In the genomic region with DNA sequence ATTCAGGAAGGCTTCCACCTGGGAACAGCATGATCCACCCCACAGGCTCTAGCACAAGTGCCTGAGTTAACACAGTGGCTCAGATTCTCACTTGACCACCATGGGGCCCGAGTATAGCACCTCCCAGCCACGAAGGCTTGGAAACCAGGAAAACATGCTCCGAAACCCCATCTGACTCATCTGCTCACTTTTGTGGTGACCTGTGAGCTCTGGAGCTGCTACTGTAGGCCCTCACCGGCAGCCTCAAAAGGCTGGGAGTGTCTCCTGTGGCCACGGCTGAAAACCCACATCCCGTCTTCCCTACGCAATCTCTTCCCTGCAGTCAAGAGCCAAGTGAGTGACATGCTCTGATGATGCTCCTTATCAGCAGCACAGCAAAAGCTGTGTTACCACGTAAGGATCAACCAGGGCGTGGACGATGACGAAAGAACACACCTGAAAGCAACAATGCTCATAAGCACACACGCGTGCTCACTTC, we compare ENCODE assay signal across 8 cellular contexts.
DNase-seq lines count a peak whose midpoint lies in the region; ATAC-seq and TF ChIP-seq lines count a peak whose summit lies in the region.

No MANE protein-coding gene starts in this region.

- peaks cover 0 to 2% (median 0%) of the 10 kb centered on the region in 7 donors for H3K9me3 Mint-ChIP-seq in CD14-positive monocyte

- no peaks in the 10 kb centered on the region for H3K36me3 ChIP-seq in fibroblast of lung (ENCODE audit: control insufficient read depth, insufficient read depth, low read length)

- no peak overlapping the region for H3K4me3 ChIP-seq in fibroblast of lung (replicated peaks in 1 of 4; ENCODE audit: control extremely low read depth in 1 of 4, insufficient read depth in 1 of 4, low read depth in 3 of 4, low read length in 4 of 4)

- no peak overlapping the region for H3K4me2 ChIP-seq in fibroblast of lung (ENCODE audit: extremely low read depth, insufficient read depth, low read length)

- no peaks in the 10 kb centered on the region for H4K20me1 ChIP-seq in fibroblast of lung (ENCODE audit: control insufficient read depth, extremely low read depth, insufficient read depth, low read length)

- no peak overlapping the region for H3K27ac ChIP-seq in fibroblast of lung (ENCODE audit: insufficient read depth, low read length)

- intact Hi-C loops in CD14-positive monocyte (cut with micrococcal nuclease) = no loop called here

- no peak overlapping the region for H2AFZ ChIP-seq in fibroblast of lung (ENCODE audit: low read length)

- peak; percentile 14 for DNase-seq in CD1c-positive myeloid dendritic cell (ENCODE audit: extremely low spot score)
- peak; percentile 87 for DNase-seq in activated CD8-positive, alpha-beta memory T cell treated with anti-CD3 and anti-CD28 coated beads for 24 hours
- DNase-seq in fibroblast of lung (ENCODE audit: low read depth in 2 of 2) = peak; percentile 62 to 93
- DNase-seq in stimulated activated CD8-positive, alpha-beta memory T cell treated with anti-CD3 and anti-CD28 coated beads, Interleukin-2, amount 100 ng/mL, for 48 hours (ENCODE audit: low read depth in 2 of 2) = peak; percentile 58 to 76
- no peak for DNase-seq in NCI-H2107 treated with DMSO at 0.1 percent for 48 hours (lab: John Stamatoyannopoulos, UW; ENCODE audit: unreplicated experiment)
- no peak for DNase-seq in CD14-positive monocyte (ENCODE audit: low spot score)

- peaks cover 25% of the 10 kb centered on the region for H3K4me1 Mint-ChIP-seq in CD14-positive monocyte

- peaks cover 3 to 7% (median 3%) of the 10 kb centered on the region in 3 donors for H3K27me3 Mint-ChIP-seq in CD14-positive monocyte (ENCODE audit: low read depth in 3 of 3)

- peak; percentile 5 for ATAC-seq in HG03432 (IDR thresholded peaks at IDR 0.05; ENCODE audit: unreplicated experiment)
- ATAC-seq in GM18873 (IDR thresholded peaks at IDR 0.05; ENCODE audit: low FRiP score, unreplicated experiment) = no peak

- H3K27ac Mint-ChIP-seq in CD14-positive monocyte = peak overlapping the region in 3 of 7 donors; percentile 13 to 58 (median 19)

- no peaks in the 10 kb centered on the region for H3K36me3 Mint-ChIP-seq in CD14-positive monocyte

- TF ChIP-seq CTCF in fibroblast of lung (conservative IDR thresholded peaks at IDR 0.05 in 1 of 2, IDR thresholded peaks at IDR 0.05 in 1 of 2; ENCODE audit: low read depth in 1 of 2, low read length in 2 of 2) = no peak
- TF ChIP-seq CTCF in CD14-positive monocyte (IDR thresholded peaks at IDR 0.05) = no peak

- H3K27me3 ChIP-seq in fibroblast of lung (ENCODE audit: control insufficient read depth, insufficient read depth, low read length) = no peaks in the 10 kb centered on the region

- H3K9ac ChIP-seq in fibroblast of lung (ENCODE audit: insufficient read depth, low read length) = no peak overlapping the region

- peak overlapping the region in 1 of 2 donors; percentile 0 for H3K4me3 Mint-ChIP-seq in CD14-positive monocyte

- H3K4me1 ChIP-seq in fibroblast of lung (ENCODE audit: control insufficient read depth, extremely low read depth, insufficient read depth, low read length) = peaks cover 26% of the 10 kb centered on the region

- no peaks in the 10 kb centered on the region for H3K9me3 ChIP-seq in fibroblast of lung (ENCODE audit: control insufficient read depth, insufficient read depth, low read depth, low read length)

- H3K79me2 ChIP-seq in fibroblast of lung (ENCODE audit: control insufficient read depth, insufficient read depth, low read length) = peaks cover 9% of the 10 kb centered on the region

Comparison
In these comparisons a context has a peak if more than half of its experiments do, and no peak if none do; other contexts are left out.
1. DNase-seq: peak in CD1c-positive myeloid dendritic cell (single experiment), activated CD8-positive, alpha-beta memory T cell treated with anti-CD3 and anti-CD28 coated beads for 24 hours (single experiment), fibroblast of lung (2 of 2) and stimulated activated CD8-positive, alpha-beta memory T cell treated with anti-CD3 and anti-CD28 coated beads, Interleukin-2, amount 100 ng/mL, for 48 hours (2 of 2); none in NCI-H2107 treated with DMSO at 0.1 percent for 48 hours (single experiment) and CD14-positive monocyte (single experiment).